27 cellular contexts compared by ENCODE assay signal in the genomic region with DNA sequence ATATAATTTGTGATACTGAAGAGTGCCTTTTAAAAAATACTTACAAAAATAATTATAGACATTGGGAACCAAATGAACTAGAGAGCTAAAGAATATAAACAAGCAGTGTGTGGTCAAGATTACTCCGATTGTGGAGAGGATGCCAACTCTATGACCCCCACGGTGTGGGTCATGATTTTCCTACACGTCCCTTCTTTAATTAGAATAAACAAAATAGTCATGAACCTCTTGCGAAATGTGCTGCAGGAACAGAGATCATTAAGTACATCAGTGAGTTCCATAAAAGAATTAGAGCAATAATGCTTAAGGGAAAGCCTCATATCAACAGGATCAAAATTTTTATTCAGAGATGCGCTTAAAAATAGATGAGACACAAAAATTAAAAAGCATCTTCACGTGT.
DNase-seq lines count a peak whose midpoint lies in the region; ATAC-seq, FAIRE-seq and TF ChIP-seq lines count a peak whose summit lies in the region.
"Had no signal": no experiment of that assay in that cellular context is flagged by ENCODE, and none has a peak within 500 bp of the region (broad histone marks: within the 10 kb centered on the region; RNA-seq: fewer than 3 reads in every experiment).

No MANE protein-coding gene starts in this region.

- no peaks in the 10 kb centered on the region for H3K36me3 Mint-ChIP-seq in activated CD4-positive, alpha-beta memory T cell treated with anti-CD3 and anti-CD28 coated beads, Interleukin-2, amount 10 ng/mL, durations not matched to agents 7 days and 5 days (ENCODE audit: low read depth)
- H3K36me3 Mint-ChIP-seq: naive thymus-derived CD8-positive, alpha-beta T cell; stimulated activated naive B cell treated with anti-CD40 and anti-IgM and Interleukin-4, amounts not matched to agents 10 μg/mL and 1 μg/mL and 100 μg/mL, for 72 hours had no signal

- H3K36me3 ChIP-seq in BJ (ENCODE audit: control insufficient read depth, insufficient read depth, low read length) (no peaks in the 10 kb centered on the region), adipocyte (ENCODE audit: control insufficient read depth, insufficient read depth, low read length, severe bottlenecking) (no peaks in the 10 kb centered on the region), endothelial cell of umbilical vein (ENCODE audit: control insufficient read depth in 2 of 2, extremely low read depth in 1 of 2, insufficient read depth in 2 of 2, low read length in 2 of 2) (no peaks in the 10 kb centered on the region)
- H3K36me3 ChIP-seq: esophagus squamous epithelium, spleen, suprapubic skin, vagina had no signal

- no peak for FAIRE-seq in endothelial cell of umbilical vein (lab: Jason Lieb, UNC)
- FAIRE-seq: H54 had no signal

- H2AFZ ChIP-seq in endothelial cell of umbilical vein (ENCODE audit: low read depth, low read length) = no peak overlapping the region

- H3K27ac Mint-ChIP-seq in activated CD4-positive, alpha-beta memory T cell treated with anti-CD3 and anti-CD28 coated beads, Interleukin-2, amount 10 ng/mL, durations not matched to agents 7 days and 5 days = no peak overlapping the region
- H3K27ac Mint-ChIP-seq: activated T-helper 1 cell treated with anti-CD3 and anti-CD28 coated beads, Interleukin-12 subunit alpha, Interleukin-12 subunit beta, Interleukin-2, Interleukin-4 antibody, amounts not matched to agents 30 ng/mL and 10 ng/mL and 1 ng/mL, durations not matched to agents 14 hours and 24 hours and 36 hours; effector memory CD8-positive, alpha-beta T cell; naive thymus-derived CD8-positive, alpha-beta T cell; stimulated activated naive B cell treated with anti-CD40 and anti-IgM and Interleukin-4, amounts not matched to agents 10 μg/mL and 1 μg/mL and 100 μg/mL, for 72 hours had no signal

- dilution Hi-C loops in endothelial cell of umbilical vein (cut with MboI; ENCODE audit: extremely low pct_ligation_motif_present, low sequenced_read_pairs) = no loop called here

- peaks cover 20% of the 10 kb centered on the region for H3K9me3 Mint-ChIP-seq in activated CD4-positive, alpha-beta memory T cell treated with anti-CD3 and anti-CD28 coated beads, Interleukin-2, amount 10 ng/mL, durations not matched to agents 7 days and 5 days

- no peaks in the 10 kb centered on the region for H3K27me3 ChIP-seq in BJ (ENCODE audit: control insufficient read depth, insufficient read depth, low read length)
- no peaks in the 10 kb centered on the region for H3K27me3 ChIP-seq in adipocyte (replicated peaks; ENCODE audit: control insufficient read depth, insufficient read depth, low read length)
- H3K27me3 ChIP-seq in endothelial cell of umbilical vein (ENCODE audit: control insufficient read depth in 2 of 2, insufficient read depth in 2 of 2, low read length in 2 of 2) = no peaks in the 10 kb centered on the region
- H3K27me3 ChIP-seq: esophagus squamous epithelium, spleen, suprapubic skin, vagina had no signal

- no peaks in the 10 kb centered on the region for H3K4me1 Mint-ChIP-seq in activated CD4-positive, alpha-beta memory T cell treated with anti-CD3 and anti-CD28 coated beads, Interleukin-2, amount 10 ng/mL, durations not matched to agents 7 days and 5 days
- H3K4me1 Mint-ChIP-seq: naive thymus-derived CD8-positive, alpha-beta T cell; stimulated activated naive B cell treated with anti-CD40 and anti-IgM and Interleukin-4, amounts not matched to agents 10 μg/mL and 1 μg/mL and 100 μg/mL, for 72 hours had no signal

- no peaks in the 10 kb centered on the region for H3K9me1 ChIP-seq in endothelial cell of umbilical vein (replicated peaks; ENCODE audit: control insufficient read depth, extremely low read depth, insufficient read depth, low read length)

- H3K4me3 Mint-ChIP-seq in activated CD4-positive, alpha-beta memory T cell treated with anti-CD3 and anti-CD28 coated beads, Interleukin-2, amount 10 ng/mL, durations not matched to agents 7 days and 5 days = no peak overlapping the region
- H3K4me3 Mint-ChIP-seq: activated T-helper 1 cell treated with anti-CD3 and anti-CD28 coated beads, Interleukin-12 subunit alpha, Interleukin-12 subunit beta, Interleukin-2, Interleukin-4 antibody, amounts not matched to agents 30 ng/mL and 10 ng/mL and 1 ng/mL, durations not matched to agents 14 hours and 24 hours and 36 hours; effector memory CD8-positive, alpha-beta T cell; naive thymus-derived CD8-positive, alpha-beta T cell; stimulated activated naive B cell treated with anti-CD40 and anti-IgM and Interleukin-4, amounts not matched to agents 10 μg/mL and 1 μg/mL and 100 μg/mL, for 72 hours had no signal

- H3K4me3 ChIP-seq in BJ (ENCODE audit: low read depth, low read length) = no peak overlapping the region
- H3K4me3 ChIP-seq in adipocyte (ENCODE audit: low read length) = no peak overlapping the region
- H3K4me3 ChIP-seq in endothelial cell of umbilical vein (replicated peaks in 1 of 3; ENCODE audit: insufficient read depth in 1 of 3, low read depth in 1 of 3, low read length in 3 of 3) = no peak overlapping the region
- H3K4me3 ChIP-seq: esophagus squamous epithelium, SK-N-MC, spleen, suprapubic skin, vagina had no signal

- no peaks in the 10 kb centered on the region for H3K79me2 ChIP-seq in endothelial cell of umbilical vein (ENCODE audit: control insufficient read depth, insufficient read depth, low read length)

- POLR2A ChIA-PET in BJ (lab: Charles Lee) = no interaction called here
- POLR2A ChIA-PET in endothelial cell of umbilical vein (lab: Charles Lee) = no interaction called here
- POLR2A ChIA-PET in activated CD4-positive, alpha-beta memory T cell treated with anti-CD3 and anti-CD28 coated beads, Interleukin-2, amount 10 ng/mL, durations not matched to agents 7 days and 5 days (lab: Charles Lee) = no interaction called here

- H3K27ac ChIP-seq in endothelial cell of umbilical vein (ENCODE audit: insufficient read depth, low read depth, low read length) = no peak overlapping the region
- H3K27ac ChIP-seq: C4-2B, esophagus squamous epithelium, SK-N-MC, spleen, suprapubic skin, vagina, VCaP had no signal

- no peak overlapping the region for H3K9ac ChIP-seq in adipocyte (ENCODE audit: low read length)
- H3K9ac ChIP-seq in endothelial cell of umbilical vein (replicated peaks; ENCODE audit: extremely low read depth, insufficient read depth, low read length) = no peak overlapping the region

- no peak overlapping the region for H3K4me2 ChIP-seq in endothelial cell of umbilical vein (ENCODE audit: insufficient read depth, low read length)

- DNase-seq in BJ (ENCODE audit: low read depth) (peak; percentile 4), adipocyte (ENCODE audit: low read depth) (peak; percentile 30), endothelial cell of umbilical vein (ENCODE audit: low read depth, low spot score) (peak; percentile 77), mucosa of gallbladder (ENCODE audit: low spot score) (peak; percentile 14), glomerular visceral epithelial cell (ENCODE audit: extremely low spot score) (no peak)
- no peak for DNase-seq in activated CD4-positive, alpha-beta T cell treated with anti-CD3 and anti-CD28 coated beads for 4 hours
- no peak for DNase-seq in activated CD4-positive, alpha-beta memory T cell treated with anti-CD3 and anti-CD28 coated beads, Interleukin-2, amount 10 ng/mL, durations not matched to agents 7 days and 5 days
- DNase-seq: activated CD4-positive, alpha-beta T cell treated with anti-CD3 and anti-CD28 coated beads, Interleukin-2, amount 50 U/mL, for 1 hour; activated naive CD4-positive, alpha-beta T cell treated with anti-CD3 and anti-CD28 coated beads, Interleukin-2, amount 50 U/mL, for 16 hours; aorta; Calu3; DND-41; effector memory CD8-positive, alpha-beta T cell; esophagus squamous epithelium; naive thymus-derived CD8-positive, alpha-beta T cell; NCI-H187 treated with DMSO at 0.1 percent for 48 hours; spleen; stimulated activated CD4-positive, alpha-beta T cell treated with anti-CD3 and anti-CD28 coated beads, Interleukin-4, amount 100 ng/mL, for 1 hour; stimulated activated naive B cell treated with anti-CD40 and anti-IgM and Interleukin-4, amounts not matched to agents 10 μg/mL and 1 μg/mL and 100 μg/mL, for 72 hours had no signal

- H4K20me1 ChIP-seq in endothelial cell of umbilical vein (replicated peaks; ENCODE audit: control insufficient read depth, extremely low read depth, insufficient read depth, low read length) = no peaks in the 10 kb centered on the region

- intact Hi-C loops in endothelial cell of umbilical vein (cut with micrococcal nuclease) = no loop called here

- CTCF ChIA-PET in BJ (lab: Yijun Ruan, JAX) = no interaction called here
- CTCF ChIA-PET in endothelial cell of umbilical vein (lab: Charles Lee) = no interaction called here
- CTCF ChIA-PET in activated CD4-positive, alpha-beta memory T cell treated with anti-CD3 and anti-CD28 coated beads, Interleukin-2, amount 10 ng/mL, durations not matched to agents 7 days and 5 days (lab: Charles Lee) = no interaction called here

- no peak for TF ChIP-seq POLR2A in endothelial cell of umbilical vein (IDR thresholded peaks at IDR 0.05; ENCODE audit: low read depth, low read length)

- H3K9me3 ChIP-seq in adipocyte (ENCODE audit: control insufficient read depth, low read length) (peaks cover 9% of the 10 kb centered on the region), endothelial cell of umbilical vein (replicated peaks; ENCODE audit: control insufficient read depth, insufficient read depth, low read length) (no peaks in the 10 kb centered on the region)
- H3K9me3 ChIP-seq: esophagus squamous epithelium, suprapubic skin, vagina had no signal

- BruUV-seq in endothelial cell of umbilical vein (replicated peaks; lab: Mats Ljungman, UMichigan) = no TSS peak

- H3K4me1 ChIP-seq in adipocyte (ENCODE audit: control insufficient read depth, insufficient read depth, low read length) (peaks cover 3% of the 10 kb centered on the region), endothelial cell of umbilical vein (ENCODE audit: control insufficient read depth, extremely low read depth, insufficient read depth, low read length) (no peaks in the 10 kb centered on the region)
- H3K4me1 ChIP-seq: esophagus squamous epithelium, spleen, suprapubic skin, vagina had no signal

- no peak for TF ChIP-seq CTCF in BJ (IDR thresholded peaks at IDR 0.05; ENCODE audit: insufficient read depth, low read depth, low read length)
- no peak for TF ChIP-seq CTCF in endothelial cell of umbilical vein (IDR thresholded peaks at IDR 0.05; ENCODE audit: extremely low read depth in 1 of 2, insufficient read depth in 1 of 2, low read depth in 1 of 2, low read length in 2 of 2)

- no peak for ATAC-seq in GM21786 (IDR thresholded peaks at IDR 0.05; ENCODE audit: unreplicated experiment)
- ATAC-seq: effector memory CD8-positive, alpha-beta T cell; naive thymus-derived CD8-positive, alpha-beta T cell; stimulated activated naive B cell treated with anti-CD40 and anti-IgM and Interleukin-4, amounts not matched to agents 10 μg/mL and 1 μg/mL and 100 μg/mL, for 72 hours had no signal

- no peaks in the 10 kb centered on the region for H3K27me3 Mint-ChIP-seq in activated CD4-positive, alpha-beta memory T cell treated with anti-CD3 and anti-CD28 coated beads, Interleukin-2, amount 10 ng/mL, durations not matched to agents 7 days and 5 days
- H3K27me3 Mint-ChIP-seq: effector memory CD8-positive, alpha-beta T cell; naive thymus-derived CD8-positive, alpha-beta T cell; stimulated activated naive B cell treated with anti-CD40 and anti-IgM and Interleukin-4, amounts not matched to agents 10 μg/mL and 1 μg/mL and 100 μg/mL, for 72 hours had no signal

TF ChIP-seq in endothelial cell of umbilical vein, 7 proteins besides CTCF, POLR2A, EP300 and RAD21 (continues in another document):
- no peak for TF ChIP-seq MYC (IDR thresholded peaks at IDR 0.05; ENCODE audit: low read depth, low read length)

Comparison
In these comparisons a context has a peak if more than half of its experiments do, and no peak if none do; other contexts are left out.
1. DNase-seq: peak in BJ (single experiment), adipocyte (single experiment), endothelial cell of umbilical vein (single experiment) and mucosa of gallbladder (single experiment); none in glomerular visceral epithelial cell (single experiment), activated CD4-positive, alpha-beta T cell treated with anti-CD3 and anti-CD28 coated beads for 4 hours (0 of 2) and activated CD4-positive, alpha-beta memory T cell treated with anti-CD3 and anti-CD28 coated beads, Interleukin-2, amount 10 ng/mL, durations not matched to agents 7 days and 5 days (single experiment).